In genomic region chr1:184053881-184054280, GRCh38 we compare ENCODE assay signal across 1 cellular context.
TF ChIP-seq lines count a peak whose summit lies in the region.

No MANE protein-coding gene starts in this region.

TF ChIP-seq in GM12878, 131 proteins besides CTCF, POLR2A, EP300 and RAD21:
- TF ChIP-seq HSF1 (IDR thresholded peaks at IDR 0.05; ENCODE audit: low read depth, low read length) (no peak), PAX8 (IDR thresholded peaks at IDR 0.05) (no peak)
TF ChIP-seq in GM12878: peak in this region for 0.
